Comparison of ENCODE assay signal across 15 cellular contexts in genomic region chr5:122126177-122126701, GRCh38. TPM values are rescaled to one million over a fixed set of nuclear protein-coding genes. Genes with fewer than 3 reads are reported as not detected.
DNase-seq lines count a peak whose midpoint lies in the region; ATAC-seq and TF ChIP-seq lines count a peak whose summit lies in the region.
"Had no signal": no experiment of that assay in that cellular context is flagged by ENCODE, and none has a peak within 500 bp of the region (broad histone marks: within the 10 kb centered on the region; RNA-seq: fewer than 3 reads in every experiment).

No MANE protein-coding gene starts in this region.

- peak; percentile 59 for DNase-seq in AG04450 (ENCODE audit: low read depth, low spot score)
- peak; percentile 84 for DNase-seq in M059J (ENCODE audit: low read depth)
- peak; percentile 31 for DNase-seq in choroid plexus epithelial cell (ENCODE audit: low read depth)
- peak; percentile 95 for DNase-seq in myocyte (ENCODE audit: low read depth)
- DNase-seq in cardiac septum (ENCODE audit: low spot score), result no peak
- no peak for DNase-seq in Right ventricle myocardium inferior (ENCODE audit: missing footprints)
- DNase-seq in immature natural killer cell, result no peak
- no peak for DNase-seq in GOT3 (lab: John Stamatoyannopoulos, UW)
- DNase-seq: activated CD4-positive, CD25-positive, alpha-beta regulatory T cell; activated T-cell treated with anti-CD3 and anti-CD28 coated beads, Interleukin-2, amount 50 U/mL, for 72 hours; H9; KG1; mesendoderm; NCI-H2227 treated with DMSO at 0.1 percent for 48 hours had no signal

- peaks cover 0 to 7% (median 0%) of the 10 kb centered on the region in 6 donors for H3K9me3 Mint-ChIP-seq in immature natural killer cell
- H3K9me3 Mint-ChIP-seq: activated T-cell treated with anti-CD3 and anti-CD28 coated beads, Interleukin-2, amount 50 U/mL, for 72 hours; H9 had no signal

- H3K4me1 Mint-ChIP-seq in immature natural killer cell, result no peaks in the 10 kb centered on the region

- TF ChIP-seq CTCF in AG04450 (IDR thresholded peaks at IDR 0.05; ENCODE audit: low read depth, low read length), result no peak
- no peak for TF ChIP-seq CTCF in choroid plexus epithelial cell (conservative IDR thresholded peaks at IDR 0.05; ENCODE audit: low read depth, low read length)

- H3K4me3 Mint-ChIP-seq in immature natural killer cell, result no peak overlapping the region
- H3K4me3 Mint-ChIP-seq: activated T-cell treated with anti-CD3 and anti-CD28 coated beads, Interleukin-2, amount 50 U/mL, for 72 hours; H9 had no signal

- no peak for ATAC-seq in Right ventricle myocardium inferior
- ATAC-seq: activated T-cell treated with anti-CD3 and anti-CD28 coated beads, Interleukin-2, amount 50 U/mL, for 72 hours had no signal

- H3K9me3 ChIP-seq in AG04450 (ENCODE audit: control insufficient read depth, insufficient read depth, low read length), result no peaks in the 10 kb centered on the region

- H3K27ac Mint-ChIP-seq in immature natural killer cell, result no peak overlapping the region
- H3K27ac Mint-ChIP-seq: activated T-cell treated with anti-CD3 and anti-CD28 coated beads, Interleukin-2, amount 50 U/mL, for 72 hours; H9 had no signal

- H3K27ac ChIP-seq in AG04450 (ENCODE audit: low read depth, low read length), result no peak overlapping the region

- H3K27me3 ChIP-seq in AG04450 (ENCODE audit: control insufficient read depth, insufficient read depth, low read length), result no peaks in the 10 kb centered on the region

- H3K4me3 ChIP-seq in AG04450 (ENCODE audit: low read depth, low read length), result peak overlapping the region; percentile 51; the same call in 1 of the 2 replicates
- no peak overlapping the region for H3K4me3 ChIP-seq in choroid plexus epithelial cell (ENCODE audit: low read depth, low read length)

- CTCF ChIA-PET in AG04450 (lab: Charles Lee), result interaction anchor here (1.0 to 3.4 kb wide), 10 partner anchors 8 to 163 kb away, joined by 3 to 37 read pairs (median 5); no protein-coding TSS in a partner anchor

- H3K27me3 Mint-ChIP-seq in immature natural killer cell (ENCODE audit: low read depth in 3 of 3), result peaks cover 0 to 3% (median 3%) of the 10 kb centered on the region in 3 donors

- intact Hi-C loops in cardiac septum (cut with DNase I) (no loop called here), Right ventricle myocardium inferior (cut with DNase I) (no loop called here)

- H3K36me3 Mint-ChIP-seq in immature natural killer cell, result no peaks in the 10 kb centered on the region

- POLR2A ChIA-PET in AG04450 (lab: Yijun Ruan, JAX), result interaction anchor here (0.7 to 1.8 kb wide), 5 partner anchors 28 to 157 kb away, joined by 3 to 10 read pairs (median 4); no protein-coding TSS in a partner anchor

RNA-seq across cellular contexts. Expression of gene ZNF474, which starts 3.1 kb away (rescaled TPM):
- polyA plus RNA-seq in AG04450 (2011; rRNA removed) (0.37 TPM in 2 replicates), immature natural killer cell (not detected)
- 0.55 and 0.56 TPM in 2 replicates for polyA minus RNA-seq in AG04450 (2011; rRNA and poly(A)+ RNA removed)
- total RNA-seq in M059J (2014; rRNA removed; shearing (Covaris generic)), result not detected in 2 replicates
- total RNA-seq in myocyte (5.9 and 8.3 TPM in 2 replicates), cardiac septum (not detected), Right ventricle myocardium inferior (not detected)
- 3.6 TPM for polyA plus RNA-seq in myocyte (2012)
- total RNA-seq: A673, H9 had no signal

RNA-seq across cellular contexts. Expression of gene LOX, which starts 48.2 kb away (rescaled TPM):
- polyA plus RNA-seq in AG04450 (2011; rRNA removed) (228 and 239 TPM in 2 replicates), immature natural killer cell (not detected)
- polyA minus RNA-seq in AG04450 (2011; rRNA and poly(A)+ RNA removed), result 334 and 357 TPM in 2 replicates
- 20.9 and 37.7 TPM in 2 replicates for total RNA-seq in M059J (2014; rRNA removed; shearing (Covaris generic))
- total RNA-seq in myocyte (8.1 and 8.2 TPM in 2 replicates), cardiac septum (6.8 TPM), Right ventricle myocardium inferior (5.0 TPM)
- polyA plus RNA-seq in myocyte (2012), result 116 TPM
- total RNA-seq: activated T-cell treated with anti-CD3 and anti-CD28 coated beads, Interleukin-2, amount 50 U/mL, for 72 hours had no signal

Comparison
In these comparisons a context has a peak if more than half of its experiments do, and no peak if none do; other contexts are left out.
1. DNase-seq: peak in AG04450 (single experiment), M059J (single experiment), choroid plexus epithelial cell (single experiment) and myocyte (single experiment); none in cardiac septum (single experiment), Right ventricle myocardium inferior (single experiment), immature natural killer cell (0 of 3) and GOT3 (single experiment).